ENCODE assay signal across 15 cellular contexts in the genomic region with DNA sequence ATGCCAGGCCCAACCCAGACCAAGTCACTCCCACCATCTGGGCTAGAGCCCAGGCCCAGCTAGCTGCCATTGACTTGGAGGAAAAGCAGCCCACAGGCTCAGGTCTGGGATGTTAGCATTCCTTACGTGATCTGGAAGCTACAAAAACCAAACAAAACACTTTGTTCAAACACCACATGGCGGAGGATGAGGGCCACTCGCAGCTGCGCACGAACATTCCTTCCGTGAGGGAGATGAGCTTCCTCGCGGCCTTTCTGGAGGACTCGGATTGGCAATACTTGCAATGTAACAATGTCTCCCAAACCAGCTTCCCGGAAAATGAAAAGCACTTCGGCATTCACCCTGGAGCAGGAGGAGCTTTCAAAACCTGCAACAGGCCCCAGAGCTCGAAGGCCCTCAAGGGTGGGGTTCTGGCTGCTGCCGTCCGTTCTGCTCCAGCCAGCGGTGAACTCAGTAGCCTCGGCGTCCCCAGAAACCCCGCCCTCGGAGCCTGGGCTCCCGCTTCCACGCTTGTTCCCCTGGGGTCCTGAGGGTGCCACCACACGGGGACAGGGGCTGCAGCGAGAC. TPM values are rescaled to one million over a fixed set of nuclear protein-coding genes. Genes with fewer than 3 reads are reported as not detected.
DNase-seq lines count a peak whose midpoint lies in the region; ATAC-seq, FAIRE-seq and TF ChIP-seq lines count a peak whose summit lies in the region.
"Had no signal": no experiment of that assay in that cellular context is flagged by ENCODE, and none has a peak within 500 bp of the region (broad histone marks: within the 10 kb centered on the region; RNA-seq: fewer than 3 reads in every experiment).

No MANE protein-coding gene starts in this region.

- H3K4me3 ChIP-seq in body of pancreas (no peak overlapping the region), sigmoid colon (peak overlapping the region in 3 of 4 donors; percentile 11 to 28 (median 25)), PC-9 (no peak overlapping the region)

- no peaks in the 10 kb centered on the region for H3K79me2 ChIP-seq in PC-9 (ENCODE audit: low read depth)

- TF ChIP-seq POLR2A in body of pancreas (IDR thresholded peaks at IDR 0.05) (no peak), sigmoid colon (IDR thresholded peaks at IDR 0.05) (no peak), GM12892 (IDR thresholded peaks at IDR 0.05; ENCODE audit: low read depth, low read length) (no peak)

- no peak for FAIRE-seq in GM12892 (lab: Jason Lieb, UNC)

- POLR2A ChIA-PET in PC-9 (lab: Charles Lee; ENCODE audit: unreplicated experiment) = interaction anchor here (0.6 kb wide), 1 partner anchor 23 kb away, joined by 6 read pairs; no protein-coding TSS in a partner anchor

- intact Hi-C loops in body of pancreas (cut with DNase I) = no loop called here
- intact Hi-C loops in sigmoid colon (cut with DNase I) = loop anchor here (2.0 kb wide), 2 partner anchors 39 to 71 kb away; no protein-coding TSS in a partner anchor
- intact Hi-C loops in PC-9 (cut with micrococcal nuclease; ENCODE audit: unreplicated experiment) = no loop called here

- ATAC-seq in body of pancreas (peak; percentile 33), GM21381 (IDR thresholded peaks at IDR 0.05; ENCODE audit: unreplicated experiment) (no peak)

- H3K27ac ChIP-seq in body of pancreas (no peak overlapping the region), sigmoid colon (peak overlapping the region; percentile 86 to 96 (median 90)), PC-9 (no peak overlapping the region)

- H2AFZ ChIP-seq in PC-9 = no peak overlapping the region

- peak; percentile 74 to 97 (median 94) for TF ChIP-seq EP300 in sigmoid colon (IDR thresholded peaks at IDR 0.05)

- no peak for TF ChIP-seq CTCF in body of pancreas (IDR thresholded peaks at IDR 0.05)
- no peak for TF ChIP-seq CTCF in sigmoid colon (IDR thresholded peaks at IDR 0.05)
- no peak for TF ChIP-seq CTCF in PC-9 (conservative IDR thresholded peaks at IDR 0.05)

- BruUV-seq in PC-9 (replicated peaks; lab: Mats Ljungman, UMichigan) = no TSS peak

- H3K4me1 ChIP-seq in body of pancreas = no peaks in the 10 kb centered on the region
- peaks cover 0 to 85% (median 74%) of the 10 kb centered on the region in 4 donors for H3K4me1 ChIP-seq in sigmoid colon
- peaks cover 14% of the 10 kb centered on the region for H3K4me1 ChIP-seq in PC-9 (replicated peaks; ENCODE audit: insufficient read depth)

- H3K27me3 ChIP-seq in body of pancreas = no peaks in the 10 kb centered on the region
- no peaks in the 10 kb centered on the region for H3K27me3 ChIP-seq in sigmoid colon
- H3K27me3 ChIP-seq in PC-9 (ENCODE audit: insufficient read depth, low read depth) = no peaks in the 10 kb centered on the region

- H3K4me2 ChIP-seq in PC-9 = no peak overlapping the region
- H3K4me2 ChIP-seq: SK-N-SH had no signal

- peak; percentile 60 for DNase-seq in DMS53 (lab: John Stamatoyannopoulos, UW)
- DNase-seq in body of pancreas = no peak
- peak; percentile 20 for DNase-seq in iris pigment epithelial cell (ENCODE audit: low read depth)
- peak; percentile 94 for DNase-seq in sigmoid colon
- no peak for DNase-seq in PC-9
- no peak for DNase-seq in GM12892 (ENCODE audit: insufficient read length)
- DNase-seq in T1000 (lab: John Stamatoyannopoulos, UW) = no peak
- DNase-seq: CD4-positive, alpha-beta memory T cell; effector CD4-positive, alpha-beta T cell; hypothalamus; Kasumi-1; midbrain; NCI-H2029 treated with DMSO at 0.1 percent for 48 hours; SK-N-SH had no signal

- CTCF ChIA-PET in PC-9 (lab: Charles Lee) = no interaction called here

- H3F3A ChIP-seq in PC-9 (ENCODE audit: insufficient read depth, low read depth) = peaks cover 14% of the 10 kb centered on the region

- H3K36me3 ChIP-seq in body of pancreas (replicated peaks in 1 of 2; ENCODE audit: insufficient read depth in 1 of 2, low read depth in 2 of 2) (no peaks in the 10 kb centered on the region), sigmoid colon (no peaks in the 10 kb centered on the region), PC-9 (ENCODE audit: low read depth) (no peaks in the 10 kb centered on the region)

- H3K9me2 ChIP-seq in PC-9 (ENCODE audit: insufficient read depth) = no peaks in the 10 kb centered on the region
- H3K9me2 ChIP-seq: SK-N-SH had no signal

- H4K20me1 ChIP-seq in PC-9 (ENCODE audit: insufficient read depth) = no peaks in the 10 kb centered on the region

- H3K9me3 ChIP-seq in body of pancreas (no peaks in the 10 kb centered on the region), sigmoid colon (no peaks in the 10 kb centered on the region), PC-9 (ENCODE audit: insufficient read depth, low read depth) (no peaks in the 10 kb centered on the region)
- H3K9me3 ChIP-seq: SK-N-SH had no signal

- WGBS in body of pancreas, 2 donors = 74% methylated on average over 19 to 22 of the region's 23 CpGs
- 77 to 78% methylated on average over 23 of the region's 23 CpGs for WGBS in sigmoid colon, 2 donors

RNA-seq across cellular contexts. Expression of gene COL6A1, which starts 40.5 kb away (rescaled TPM):
- 100 to 1,000 TPM; 112 to 314 TPM for total RNA-seq in body of pancreas
- total RNA-seq in sigmoid colon = 1,000 to 10,000 TPM in 2 of 4 donors, 100 to 1,000 TPM in 2; 622 to 1,755 (median 1,184) TPM
- 100 to 1,000 TPM in 1 of 3 donors, 10 to 100 TPM in 2; 14.3 to 131 (median 28.2) TPM for polyA plus RNA-seq in sigmoid colon
- total RNA-seq in PC-9 (2021) = 43.1 and 51.8 TPM in 2 replicates
- not detected for polyA plus RNA-seq in GM12892 (2012; ENCODE audit: missing spikeins)

Comparison
In these comparisons a context has a peak if more than half of its experiments do, and no peak if none do; other contexts are left out.
1. DNase-seq: peak in DMS53 (single experiment), iris pigment epithelial cell (single experiment) and sigmoid colon (single experiment); none in body of pancreas (0 of 4), PC-9 (0 of 2), GM12892 (single experiment) and T1000 (single experiment).
2. H3K27ac ChIP-seq: peak in sigmoid colon (4 of 4); none in body of pancreas (0 of 4) and PC-9 (single experiment).
3. H3K4me3 ChIP-seq: peak in sigmoid colon (3 of 4); none in body of pancreas (0 of 2) and PC-9 (single experiment).